In genomic region chr4:52015366-52015765, GRCh38 we compare ENCODE assay signal across 11 cellular contexts. TPM values are rescaled to one million over a fixed set of nuclear protein-coding genes. Genes with fewer than 3 reads are reported as not detected.
DNase-seq lines count a peak whose midpoint lies in the region; ATAC-seq and TF ChIP-seq lines count a peak whose summit lies in the region.
"Had no signal": no experiment of that assay in that cellular context is flagged by ENCODE, and none has a peak within 500 bp of the region (broad histone marks: within the 10 kb centered on the region; RNA-seq: fewer than 3 reads in every experiment).

No MANE protein-coding gene starts in this region.

- no peak overlapping the region for H3K4me3 Mint-ChIP-seq in osteocyte (ENCODE audit: unreplicated experiment)
- H3K4me3 Mint-ChIP-seq: activated T-cell treated with anti-CD3 and anti-CD28 coated beads, Interleukin-2, amount 50 U/mL, for 24 hours; T-helper 17 cell had no signal

- H3K27me3 ChIP-seq in duodenal mucosa (ENCODE audit: control insufficient read depth in 1 of 2, insufficient read depth in 2 of 2, low read length in 2 of 2) (no peaks in the 10 kb centered on the region), suprapubic skin (no peaks in the 10 kb centered on the region), heart right ventricle (no peaks in the 10 kb centered on the region)
- H3K27me3 ChIP-seq: right atrium auricular region had no signal

- H3K9me3 Mint-ChIP-seq in osteocyte (ENCODE audit: unreplicated experiment) = no peaks in the 10 kb centered on the region
- H3K9me3 Mint-ChIP-seq: activated T-cell treated with anti-CD3 and anti-CD28 coated beads, Interleukin-2, amount 50 U/mL, for 24 hours had no signal

- 78% methylated on average over 7 of the region's 7 CpGs for WGBS in suprapubic skin
- 76 to 81% methylated on average over 7 of the region's 7 CpGs for WGBS in heart right ventricle, 2 donors

- no peak for TF ChIP-seq EP300 in suprapubic skin (IDR thresholded peaks at IDR 0.05)

- H3K9me3 ChIP-seq in duodenal mucosa (ENCODE audit: control insufficient read depth in 1 of 2, low read length in 2 of 2) (no peaks in the 10 kb centered on the region), suprapubic skin (no peaks in the 10 kb centered on the region), heart right ventricle (no peaks in the 10 kb centered on the region)
- H3K9me3 ChIP-seq: right atrium auricular region had no signal

- intact Hi-C loops in heart right ventricle (cut with DNase I) = loop anchor here in 2 of 10 donors (5.0 to 10.0 kb wide), 2 partner anchors 121 to 173 kb away; partner anchors contain the start of gene DCUN1D4 (in 1 of the 2)

- ATAC-seq in heart right ventricle = no peak
- ATAC-seq: T-helper 17 cell had no signal

- no peak overlapping the region for H3K27ac Mint-ChIP-seq in osteocyte (ENCODE audit: unreplicated experiment)
- H3K27ac Mint-ChIP-seq: activated T-cell treated with anti-CD3 and anti-CD28 coated beads, Interleukin-2, amount 50 U/mL, for 24 hours; T-helper 17 cell had no signal

- H3K36me3 ChIP-seq in duodenal mucosa (ENCODE audit: control insufficient read depth in 1 of 2, insufficient read depth in 2 of 2, low read length in 2 of 2) = no peaks in the 10 kb centered on the region
- H3K36me3 ChIP-seq in suprapubic skin = no peaks in the 10 kb centered on the region
- peaks cover 0 to 74% (median 0%) of the 10 kb centered on the region in 9 donors for H3K36me3 ChIP-seq in heart right ventricle
- H3K36me3 ChIP-seq: right atrium auricular region had no signal

- H3K4me1 ChIP-seq in duodenal mucosa (ENCODE audit: control insufficient read depth in 1 of 2, insufficient read depth in 2 of 2, low read length in 2 of 2) (peaks cover 17 to 24% of the 10 kb centered on the region in 2 donors), suprapubic skin (no peaks in the 10 kb centered on the region), heart right ventricle (peaks cover 0 to 10% (median 0%) of the 10 kb centered on the region in 9 donors)
- H3K4me1 ChIP-seq: right atrium auricular region had no signal

- peaks cover 33% of the 10 kb centered on the region for H3K36me3 Mint-ChIP-seq in osteocyte (ENCODE audit: unreplicated experiment)

- no peak for TF ChIP-seq POLR2A in suprapubic skin (IDR thresholded peaks at IDR 0.05)

- H3K4me1 Mint-ChIP-seq in osteocyte (ENCODE audit: unreplicated experiment) = peaks cover 6% of the 10 kb centered on the region
- H3K4me1 Mint-ChIP-seq: T-helper 17 cell had no signal

- peak overlapping the region in 1 of 2 donors; percentile 21 for H3K9ac ChIP-seq in duodenal mucosa (ENCODE audit: low read depth in 1 of 2, low read length in 2 of 2)

- H3K27ac ChIP-seq in duodenal mucosa (ENCODE audit: low read depth, low read length) (no peak overlapping the region), suprapubic skin (no peak overlapping the region), heart right ventricle (no peak overlapping the region)
- H3K27ac ChIP-seq: right atrium auricular region had no signal

- no peaks in the 10 kb centered on the region for H3K27me3 Mint-ChIP-seq in osteocyte (ENCODE audit: unreplicated experiment)
- H3K27me3 Mint-ChIP-seq: activated T-cell treated with anti-CD3 and anti-CD28 coated beads, Interleukin-2, amount 50 U/mL, for 24 hours; T-helper 17 cell had no signal

- peak overlapping the region; percentile 45 to 57 for H3K4me3 ChIP-seq in duodenal mucosa (ENCODE audit: low read depth in 1 of 2, low read length in 2 of 2)
- H3K4me3 ChIP-seq in suprapubic skin = no peak overlapping the region
- H3K4me3 ChIP-seq in heart right ventricle = no peak overlapping the region
- H3K4me3 ChIP-seq: right atrium auricular region had no signal

- TF ChIP-seq CTCF in osteocyte (IDR thresholded peaks at IDR 0.05) = peak; percentile 44
- TF ChIP-seq CTCF in suprapubic skin (IDR thresholded peaks at IDR 0.05) = no peak
- peak in 3 of 9 donors; percentile 6 to 19 (median 11) for TF ChIP-seq CTCF in heart right ventricle (IDR thresholded peaks at IDR 0.05)

- DNase-seq in HT1080 (ENCODE audit: low read depth) (peak; percentile 10), NOMO-1 treated with dmso at 0.1 percent for 144 hours (lab: John Stamatoyannopoulos, UW; ENCODE audit: unreplicated experiment) (peak; percentile 9), osteocyte (ENCODE audit: extremely low spot score, unreplicated experiment) (no peak), suprapubic skin (ENCODE audit: low spot score in 2 of 2) (no peak), heart right ventricle (no peak)
- DNase-seq in stimulated activated CD4-positive, alpha-beta T cell treated with anti-CD3 and anti-CD28 coated beads, Interleukin-4, amount 100 ng/mL, for 1 hour = no peak
- DNase-seq: activated T-cell treated with anti-CD3 and anti-CD28 coated beads, Interleukin-2, amount 50 U/mL, for 24 hours; NCI-H2081; T-helper 17 cell had no signal

RNA-seq across cellular contexts. Expression of gene LRRC66, which starts 4.8 kb away (rescaled TPM):
- 0.07 TPM in 1 of 2 replicates, not detected in the other for total RNA-seq in HT1080 (2014; rRNA removed; shearing (Covaris generic))
- not detected in 2 replicates for polyA plus RNA-seq in HT1080 (2015; cell fraction: cytosol; rRNA removed)
- 0.19 and 0.32 TPM in 2 replicates for polyA plus RNA-seq in HT1080 (2015; cell fraction: nucleus; rRNA removed)
- total RNA-seq in osteocyte (0.67 and 0.73 TPM in 2 replicates), suprapubic skin (under 1 TPM in 2 of 4 donors, not detected in 2; 0.25 to 0.64 TPM), heart right ventricle (under 1 TPM in 9 of 10 donors, not detected in 1; 0.08 to 0.57 (median 0.26) TPM)
- 1 to 10 TPM in 1 of 2 donors, under 1 TPM in 1; 0.16 to 1.5 TPM for polyA plus RNA-seq in heart right ventricle

RNA-seq across cellular contexts. Expression of gene SGCB, which starts 22.7 kb away (rescaled TPM):
- total RNA-seq in HT1080 (2014; rRNA removed; shearing (Covaris generic)) = 10.9 and 19.0 TPM in 2 replicates
- 19.8 and 22.6 TPM in 2 replicates for polyA plus RNA-seq in HT1080 (2015; cell fraction: cytosol; rRNA removed)
- polyA plus RNA-seq in HT1080 (2015; cell fraction: nucleus; rRNA removed) = 14.7 and 14.9 TPM in 2 replicates
- total RNA-seq in osteocyte (86.5 and 94.0 TPM in 2 replicates), suprapubic skin (1 to 10 TPM; 7.0 to 8.9 (median 7.5) TPM), heart right ventricle (100 to 1,000 TPM in 2 of 10 donors, 10 to 100 TPM in 8; 75.9 to 124 (median 91.8) TPM)
- polyA plus RNA-seq in heart right ventricle = 10 to 100 TPM; 14.3 to 19.9 TPM

RNA-seq across cellular contexts. Expression of gene SPATA18, which starts 35.7 kb away (rescaled TPM):
- 2.2 and 3.3 TPM in 2 replicates for total RNA-seq in HT1080 (2014; rRNA removed; shearing (Covaris generic))
- polyA plus RNA-seq in HT1080 (2015; cell fraction: cytosol; rRNA removed) = 2.1 and 2.6 TPM in 2 replicates
- polyA plus RNA-seq in HT1080 (2015; cell fraction: nucleus; rRNA removed) = 4.3 and 4.6 TPM in 2 replicates
- 11.9 and 13.4 TPM in 2 replicates for total RNA-seq in osteocyte
- 10 to 100 TPM; 10.5 to 25.1 (median 13.7) TPM for total RNA-seq in suprapubic skin
- total RNA-seq in heart right ventricle = 1 to 10 TPM in 8 of 10 donors, under 1 TPM in 2; 0.83 to 2.0 (median 1.5) TPM
- under 1 TPM; 0.16 to 0.80 TPM for polyA plus RNA-seq in heart right ventricle

Comparison
In these comparisons a context has a peak if more than half of its experiments do, and no peak if none do; other contexts are left out.
1. DNase-seq: peak in HT1080 (single experiment) and NOMO-1 treated with dmso at 0.1 percent for 144 hours (single experiment); none in osteocyte (single experiment), suprapubic skin (0 of 2), stimulated activated CD4-positive, alpha-beta T cell treated with anti-CD3 and anti-CD28 coated beads, Interleukin-4, amount 100 ng/mL, for 1 hour (single experiment) and heart right ventricle (0 of 2).
2. H3K4me3 ChIP-seq: peak in duodenal mucosa (2 of 2); none in suprapubic skin (single experiment) and heart right ventricle (0 of 10).